1 cellular context compared by ENCODE assay signal in genomic region chr1:151990856-151991198, GRCh38.
TF ChIP-seq lines count a peak whose summit lies in the region.

No MANE protein-coding gene starts in this region.

TF ChIP-seq in SK-N-SH, 30 proteins besides CTCF, POLR2A, EP300 and RAD21 (continued from another document):
- peak; percentile 22; the same call in 1 of the 2 replicates for TF ChIP-seq JUND (IDR thresholded peaks at IDR 0.05)
- no peak for TF ChIP-seq FOSL2 (IDR thresholded peaks at IDR 0.05; ENCODE audit: borderline replicate concordance, low read depth)
- no peak for TF ChIP-seq IRF3 (IDR thresholded peaks at IDR 0.05; ENCODE audit: low read depth, low read length)
- no peak for TF ChIP-seq CHD2 (IDR thresholded peaks at IDR 0.05; ENCODE audit: low read length, partially characterized antibody)
- no peak for TF ChIP-seq MAX (IDR thresholded peaks at IDR 0.05; ENCODE audit: low read depth)
- peak; percentile 94 for TF ChIP-seq NFIC (IDR thresholded peaks at IDR 0.05; ENCODE audit: borderline replicate concordance)
- peak; percentile 40 for TF ChIP-seq TCF12 (IDR thresholded peaks at IDR 0.05)
- TF ChIP-seq PBX3 (IDR thresholded peaks at IDR 0.05) = peak; percentile 53
- no peak for TF ChIP-seq USF1 (IDR thresholded peaks at IDR 0.05; ENCODE audit: borderline replicate concordance, low read depth)
- no peak for TF ChIP-seq SIN3A (IDR thresholded peaks at IDR 0.05; ENCODE audit: borderline replicate concordance, low read depth, low read length)
- peak; percentile 44; the same call in 1 of the 2 replicates for TF ChIP-seq TEAD4 (IDR thresholded peaks at IDR 0.05; ENCODE audit: borderline replicate concordance, insufficient read depth)
- TF ChIP-seq TAF1 (IDR thresholded peaks at IDR 0.05; ENCODE audit: borderline replicate concordance, low read depth, low read length) = no peak
- no peak for TF ChIP-seq RXRA (IDR thresholded peaks at IDR 0.05; ENCODE audit: borderline replicate concordance, low read depth)
- no peak for TF ChIP-seq MEF2A (IDR thresholded peaks at IDR 0.05; ENCODE audit: borderline replicate concordance, low read depth)
- no peak for TF ChIP-seq POLR2AphosphoS5 (IDR thresholded peaks at IDR 0.05; ENCODE audit: low read depth, low read length)
